ENCODE assay signal across 8 cellular contexts in genomic region chr19:20923077-20923871, GRCh38. TPM values are rescaled to one million over a fixed set of nuclear protein-coding genes. Genes with fewer than 3 reads are reported as not detected.
DNase-seq lines count a peak whose midpoint lies in the region; ATAC-seq, FAIRE-seq and TF ChIP-seq lines count a peak whose summit lies in the region.

ZNF85 (plus strand) TSS chr19:20923251; CDS start chr19:20923401, 150 bp downstream.

- DNase-seq in GM12865 (ENCODE audit: low read depth) = peak; percentile 96
- peak; percentile 70 for DNase-seq in NCI-H1694 (lab: John Stamatoyannopoulos, UW)
- peak; percentile 85 for DNase-seq in iPS DF 6.9 (ENCODE audit: low read depth, low spot score)
- DNase-seq in gastrocnemius medialis = peak; percentile 75 to 82
- DNase-seq in NK-92 (lab: John Stamatoyannopoulos, UW; ENCODE audit: unreplicated experiment) = no peak

- H3K36me3 ChIP-seq in iPS DF 6.9 (ENCODE audit: control insufficient read depth, insufficient read depth, low read length) (no peaks in the 10 kb centered on the region), gastrocnemius medialis (no peaks in the 10 kb centered on the region)

- TF ChIP-seq CTCF in GM12865 (IDR thresholded peaks at IDR 0.05; ENCODE audit: insufficient read depth, low read depth, low read length, missing control alignments) (no peak), brain (conservative IDR thresholded peaks at IDR 0.05) (no peak), gastrocnemius medialis (IDR thresholded peaks at IDR 0.05 in 4 of 5, conservative IDR thresholded peaks at IDR 0.05 in 1 of 5) (no peak)

- H3K27ac Mint-ChIP-seq in brain = peak within 1 kb of the TSS; percentile 98 to 100 (median 99)

- in situ Hi-C loops in gastrocnemius medialis (cut with MboI; ENCODE audit: low sequenced_read_pairs in 4 of 4) = no loop called here

- H3K27me3 ChIP-seq in iPS DF 6.9 (ENCODE audit: control insufficient read depth, insufficient read depth, low read length) (no peaks in the 10 kb centered on the region), gastrocnemius medialis (no peaks in the 10 kb centered on the region)

- H3K4me1 Mint-ChIP-seq in brain = peaks cover 34% of the 10 kb centered on the region

- peak within 1 kb of the TSS; percentile 98 to 99 (median 99) for H3K4me3 Mint-ChIP-seq in brain

- TF ChIP-seq POLR2A in gastrocnemius medialis (IDR thresholded peaks at IDR 0.05) = no peak

- intact Hi-C loops in gastrocnemius medialis (cut with DNase I; ENCODE audit: low total_unique reads) = no loop called here

- peaks cover 43% of the 10 kb centered on the region for H3K36me3 Mint-ChIP-seq in brain

- FAIRE-seq in TTC549 (lab: Jason Lieb, UNC) = peak; percentile 90

- no peaks in the 10 kb centered on the region for H3K4me1 ChIP-seq in iPS DF 6.9 (ENCODE audit: control insufficient read depth, insufficient read depth, low read length)
- no peaks in the 10 kb centered on the region for H3K4me1 ChIP-seq in gastrocnemius medialis

- ATAC-seq in HG02642 (IDR thresholded peaks at IDR 0.05; ENCODE audit: poor library complexity, unreplicated experiment) = peak; percentile 99
- peak; percentile 97 to 99 for ATAC-seq in gastrocnemius medialis

- no CpG with 5 or more reads among the region's 38 CpGs for WGBS in iPS DF 6.9 (ENCODE audit: insufficient coverage, insufficient read length)

- peaks cover 13 to 45% (median 31%) of the 10 kb centered on the region in 5 experiments for H3K9me3 Mint-ChIP-seq in brain

- no peak within 1 kb of the TSS for H3K27ac ChIP-seq in iPS DF 6.9 (ENCODE audit: low read length)
- peak within 1 kb of the TSS; percentile 62 to 78 (median 71) for H3K27ac ChIP-seq in gastrocnemius medialis

- H3K4me3 ChIP-seq in GM12865 (ENCODE audit: low read depth, low read length) (peak within 1 kb of the TSS; percentile 92), iPS DF 6.9 (ENCODE audit: low read length) (peak within 1 kb of the TSS; percentile 92), gastrocnemius medialis (peak within 1 kb of the TSS; percentile 55 to 74 (median 65))

- H3K27me3 Mint-ChIP-seq in brain = peaks cover 16% of the 10 kb centered on the region

- H3K9me3 ChIP-seq in iPS DF 6.9 (ENCODE audit: control insufficient read depth, insufficient read depth, low read length) (no peaks in the 10 kb centered on the region), gastrocnemius medialis (no peaks in the 10 kb centered on the region)

RNA-seq across cellular contexts. Expression of gene ZNF85, which starts in this region (rescaled TPM):
- 9.7 TPM for polyA plus RNA-seq in brain (ENCODE audit: insufficient read depth, low read depth, low replicate concordance)
- 1 to 10 TPM in 1 of 4 donors, under 1 TPM in 3; 0.34 to 1.8 (median 0.81) TPM for total RNA-seq in gastrocnemius medialis
